Comparison of ENCODE assay signal across 10 cellular contexts in genomic region chr1:234533034-234533571, GRCh38. TPM values are rescaled to one million over a fixed set of nuclear protein-coding genes. Genes with fewer than 3 reads are reported as not detected.
DNase-seq lines count a peak whose midpoint lies in the region; ATAC-seq and TF ChIP-seq lines count a peak whose summit lies in the region.
"Had no signal": no experiment of that assay in that cellular context is flagged by ENCODE, and none has a peak within 500 bp of the region (broad histone marks: within the 10 kb centered on the region; RNA-seq: fewer than 3 reads in every experiment).

No MANE protein-coding gene starts in this region.

- in situ Hi-C loops in G401 (cut with HindIII; ENCODE audit: low sequenced_read_pairs) = no loop called here

- H3K36me3 ChIP-seq in ascending aorta = no peaks in the 10 kb centered on the region

- H3K9me3 ChIP-seq in ascending aorta = no peaks in the 10 kb centered on the region
- H3K9me3 ChIP-seq in right cardiac atrium (ENCODE audit: control insufficient read depth, low read length) = no peaks in the 10 kb centered on the region

- H3K4me3 Mint-ChIP-seq in activated T-helper 1 cell treated with anti-CD3 and anti-CD28 coated beads, Interleukin-12 subunit alpha, Interleukin-12 subunit beta, Interleukin-2, Interleukin-4 antibody, amounts not matched to agents 30 ng/mL and 10 ng/mL and 1 ng/mL, durations not matched to agents 14 hours and 24 hours and 36 hours = no peak overlapping the region
- H3K4me3 Mint-ChIP-seq: activated CD4-positive, alpha-beta T cell treated with anti-CD3 and anti-CD28 coated beads, Interleukin-2, amount 10 ng/mL, durations not matched to agents 24 days and 14 days had no signal

- ATAC-seq in right cardiac atrium (peak; percentile 45 to 58), GM21786 (IDR thresholded peaks at IDR 0.05; ENCODE audit: unreplicated experiment) (no peak)
- ATAC-seq: K562 had no signal

- H3K4me3 ChIP-seq in ascending aorta (no peak overlapping the region), right cardiac atrium (ENCODE audit: low read length) (no peak overlapping the region), skeletal muscle cell (ENCODE audit: low read depth, low read length) (no peak overlapping the region)
- H3K4me3 ChIP-seq: K562 had no signal

- peak overlapping the region; percentile 95 to 99 for H3K27ac ChIP-seq in ascending aorta
- peak overlapping the region; percentile 100 for H3K27ac ChIP-seq in right cardiac atrium (ENCODE audit: low read length)

- H3K9me3 Mint-ChIP-seq in activated T-helper 1 cell treated with anti-CD3 and anti-CD28 coated beads, Interleukin-12 subunit alpha, Interleukin-12 subunit beta, Interleukin-2, Interleukin-4 antibody, amounts not matched to agents 30 ng/mL and 10 ng/mL and 1 ng/mL, durations not matched to agents 14 hours and 24 hours and 36 hours = no peaks in the 10 kb centered on the region
- H3K9me3 Mint-ChIP-seq: activated CD4-positive, alpha-beta T cell treated with anti-CD3 and anti-CD28 coated beads, Interleukin-2, amount 10 ng/mL, durations not matched to agents 24 days and 14 days had no signal

- H3K36me3 Mint-ChIP-seq in activated T-helper 1 cell treated with anti-CD3 and anti-CD28 coated beads, Interleukin-12 subunit alpha, Interleukin-12 subunit beta, Interleukin-2, Interleukin-4 antibody, amounts not matched to agents 30 ng/mL and 10 ng/mL and 1 ng/mL, durations not matched to agents 14 hours and 24 hours and 36 hours (ENCODE audit: low read depth) = no peaks in the 10 kb centered on the region

- no peak overlapping the region for H3K27ac Mint-ChIP-seq in activated T-helper 1 cell treated with anti-CD3 and anti-CD28 coated beads, Interleukin-12 subunit alpha, Interleukin-12 subunit beta, Interleukin-2, Interleukin-4 antibody, amounts not matched to agents 30 ng/mL and 10 ng/mL and 1 ng/mL, durations not matched to agents 14 hours and 24 hours and 36 hours
- H3K27ac Mint-ChIP-seq: activated CD4-positive, alpha-beta T cell treated with anti-CD3 and anti-CD28 coated beads, Interleukin-2, amount 10 ng/mL, durations not matched to agents 24 days and 14 days had no signal

- no peaks in the 10 kb centered on the region for H3K27me3 Mint-ChIP-seq in activated T-helper 1 cell treated with anti-CD3 and anti-CD28 coated beads, Interleukin-12 subunit alpha, Interleukin-12 subunit beta, Interleukin-2, Interleukin-4 antibody, amounts not matched to agents 30 ng/mL and 10 ng/mL and 1 ng/mL, durations not matched to agents 14 hours and 24 hours and 36 hours (ENCODE audit: insufficient read depth)

- peak; percentile 43 for DNase-seq in G401 (ENCODE audit: low spot score)
- DNase-seq in ascending aorta (ENCODE audit: low spot score in 2 of 2) = peak in 1 of 2 donors; percentile 90
- DNase-seq in right cardiac atrium = peak; percentile 73 to 83 (median 79)
- peak; percentile 98 for DNase-seq in skeletal muscle cell (ENCODE audit: low read depth)
- DNase-seq in activated T-helper 1 cell treated with anti-CD3 and anti-CD28 coated beads, Interleukin-12 subunit alpha, Interleukin-12 subunit beta, Interleukin-2, Interleukin-4 antibody, amounts not matched to agents 30 ng/mL and 10 ng/mL and 1 ng/mL, durations not matched to agents 14 hours and 24 hours and 36 hours (ENCODE audit: low spot score) = no peak
- DNase-seq in NCI-H2227 treated with DMSO at 0.1 percent for 48 hours (lab: John Stamatoyannopoulos, UW) = no peak
- DNase-seq in NCI-H510A (lab: John Stamatoyannopoulos, UW) = no peak
- DNase-seq: activated CD4-positive, alpha-beta T cell treated with anti-CD3 and anti-CD28 coated beads, Interleukin-2, amount 10 ng/mL, durations not matched to agents 24 days and 14 days had no signal

- 37% methylated on average over 8 of the region's 8 CpGs for WGBS in right cardiac atrium

- peaks cover 43 to 89% of the 10 kb centered on the region in 2 donors for H3K4me1 ChIP-seq in ascending aorta
- peaks cover 52% of the 10 kb centered on the region for H3K4me1 ChIP-seq in right cardiac atrium (ENCODE audit: control insufficient read depth, insufficient read depth, low read length)

- H3K4me1 Mint-ChIP-seq in activated T-helper 1 cell treated with anti-CD3 and anti-CD28 coated beads, Interleukin-12 subunit alpha, Interleukin-12 subunit beta, Interleukin-2, Interleukin-4 antibody, amounts not matched to agents 30 ng/mL and 10 ng/mL and 1 ng/mL, durations not matched to agents 14 hours and 24 hours and 36 hours (ENCODE audit: low read depth) = peaks cover 12% of the 10 kb centered on the region

- H3K27me3 ChIP-seq in ascending aorta (no peaks in the 10 kb centered on the region), right cardiac atrium (ENCODE audit: control insufficient read depth, insufficient read depth) (no peaks in the 10 kb centered on the region)

- no peak for TF ChIP-seq CTCF in ascending aorta (IDR thresholded peaks at IDR 0.05)

- intact Hi-C loops in ascending aorta (cut with DNase I) (loop anchor here (1.0 to 5.0 kb wide), 6 partner anchors 34 to 449 kb away; partner anchors contain the start of gene IRF2BP2), right cardiac atrium (cut with DNase I) (loop anchor here in 3 of 4 donors (5.0 to 10.0 kb wide), 5 partner anchors 52 to 462 kb away; no protein-coding TSS in a partner anchor)
- intact Hi-C loops in activated T-helper 1 cell treated with anti-CD3 and anti-CD28 coated beads, Interleukin-12 subunit alpha, Interleukin-12 subunit beta, Interleukin-2, Interleukin-4 antibody, amounts not matched to agents 30 ng/mL and 10 ng/mL and 1 ng/mL, durations not matched to agents 14 hours and 24 hours and 36 hours (cut with micrococcal nuclease) = no loop called here

RNA-seq across cellular contexts. Expression of gene TARBP1, which starts 54.1 kb away (rescaled TPM):
- total RNA-seq in G401 (2014; rRNA removed; shearing (Covaris generic)) = 19.8 and 21.7 TPM in 2 replicates
- total RNA-seq in ascending aorta (19.2 TPM), right cardiac atrium (10 to 100 TPM; 10.7 to 12.0 (median 11.4) TPM)
- 10.8 TPM for polyA plus RNA-seq in right cardiac atrium
- 71.7 and 78.9 TPM in 2 replicates for total RNA-seq in activated T-helper 1 cell treated with anti-CD3 and anti-CD28 coated beads, Interleukin-12 subunit alpha, Interleukin-12 subunit beta, Interleukin-2, Interleukin-4 antibody, amounts not matched to agents 30 ng/mL and 10 ng/mL and 1 ng/mL, durations not matched to agents 14 hours and 24 hours and 36 hours

Comparison
In these comparisons a context has a peak if more than half of its experiments do, and no peak if none do; other contexts are left out.
1. DNase-seq: peak in G401 (single experiment), right cardiac atrium (3 of 3) and skeletal muscle cell (single experiment); none in activated T-helper 1 cell treated with anti-CD3 and anti-CD28 coated beads, Interleukin-12 subunit alpha, Interleukin-12 subunit beta, Interleukin-2, Interleukin-4 antibody, amounts not matched to agents 30 ng/mL and 10 ng/mL and 1 ng/mL, durations not matched to agents 14 hours and 24 hours and 36 hours (single experiment), NCI-H2227 treated with DMSO at 0.1 percent for 48 hours (single experiment) and NCI-H510A (single experiment).